18 cellular contexts compared by ENCODE assay signal in the genomic region with DNA sequence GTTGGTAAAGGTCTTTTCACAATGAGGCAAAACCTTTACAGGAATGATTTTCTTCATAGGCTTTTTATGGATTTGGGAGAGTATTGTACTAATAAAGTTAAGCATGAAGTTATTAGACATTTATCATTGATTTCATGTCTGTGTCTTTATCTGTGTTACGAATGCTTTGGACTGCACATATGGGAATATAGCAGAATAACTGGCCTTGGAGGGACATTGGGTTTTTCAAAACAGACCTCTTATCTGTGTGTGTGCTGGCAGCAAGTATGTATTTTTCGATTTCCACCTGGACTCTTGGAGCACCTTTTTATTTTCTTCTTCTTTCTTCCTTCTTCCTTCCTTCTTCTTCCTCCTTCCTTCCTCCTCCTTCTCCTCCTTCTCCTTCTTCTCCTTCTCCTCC.
"Had no signal": no experiment of that assay in that cellular context is flagged by ENCODE, and none has a peak within 500 bp of the region (broad histone marks: within the 10 kb centered on the region; RNA-seq: fewer than 3 reads in every experiment).

No MANE protein-coding gene starts in this region.

- H3K9me3 ChIP-seq: SJCRH30 had no signal

- ATAC-seq: Panc1, PC-3, Right ventricle myocardium inferior, SK-N-SH treated with all-trans-retinoic acid at 6 μM for 48 hours had no signal

- H3K27me3 ChIP-seq: SJCRH30 had no signal

- H3K27ac ChIP-seq: SJCRH30 had no signal

- H3K36me3 ChIP-seq: SJCRH30 had no signal

- H3K4me3 ChIP-seq: SJCRH30 had no signal

- DNase-seq: Karpas-422, KG1, MM.1S, NCI-H1092 treated with DMSO at 0.1 percent for 48 hours, NCI-H1436, NCI-H187, NCI-H2029, NCI-H2081 treated with DMSO at 0.1 percent for 48 hours, NCI-H226, NCI-H510A, NCI-H774, PC-3, SHP77 treated with DMSO at 0.1 percent for 48 hours, SJCRH30, T-helper 1 cell had no signal
